Comparison of ENCODE assay signal across 8 cellular contexts in genomic region chr5:179805070-179805528, GRCh38. TPM values are rescaled to one million over a fixed set of nuclear protein-coding genes. Genes with fewer than 3 reads are reported as not detected.
DNase-seq lines count a peak whose midpoint lies in the region; ATAC-seq and TF ChIP-seq lines count a peak whose summit lies in the region.

No MANE protein-coding gene starts in this region.

- H3K9me3 Mint-ChIP-seq in dendritic cell treated with granulocyte-macrophage colony-stimulating factor and Interleukin-4, amounts not matched to agents 40 ng/mL and 50 ng/mL, for 4 days: no peaks in the 10 kb centered on the region

- H3K36me3 Mint-ChIP-seq in dendritic cell treated with granulocyte-macrophage colony-stimulating factor and Interleukin-4, amounts not matched to agents 40 ng/mL and 50 ng/mL, for 4 days (ENCODE audit: low read depth): peaks cover 34% of the 10 kb centered on the region

- H3K27ac Mint-ChIP-seq in dendritic cell treated with granulocyte-macrophage colony-stimulating factor and Interleukin-4, amounts not matched to agents 40 ng/mL and 50 ng/mL, for 4 days: peak overlapping the region; percentile 77

- H3K4me3 Mint-ChIP-seq in dendritic cell treated with granulocyte-macrophage colony-stimulating factor and Interleukin-4, amounts not matched to agents 40 ng/mL and 50 ng/mL, for 4 days: peak overlapping the region; percentile 86

- no peak for DNase-seq in AG09309 (ENCODE audit: low read depth)
- DNase-seq in LoVo (ENCODE audit: low spot score): peak; percentile 66
- peak; percentile 82 to 87 (median 84) for DNase-seq in mucosa of descending colon
- DNase-seq in stimulated activated CD8-positive, alpha-beta memory T cell treated with anti-CD3 and anti-CD28 coated beads, Interleukin-4, amount 100 ng/mL, for 48 hours: no peak
- DNase-seq in NCI-H128 (lab: John Stamatoyannopoulos, UW; ENCODE audit: unreplicated experiment): no peak

- ATAC-seq in mucosa of descending colon: peak; percentile 66
- ATAC-seq in GM21717 (IDR thresholded peaks at IDR 0.05; ENCODE audit: unreplicated experiment): no peak
- ATAC-seq in HG03039 (IDR thresholded peaks at IDR 0.05; ENCODE audit: unreplicated experiment): no peak

- intact Hi-C loops in dendritic cell treated with granulocyte-macrophage colony-stimulating factor and Interleukin-4, amounts not matched to agents 40 ng/mL and 50 ng/mL, for 4 days (cut with micrococcal nuclease): loop anchor here (5.0 kb wide), 1 partner anchor 267 kb away; the partner anchor contains the start of gene RNF130
- intact Hi-C loops in mucosa of descending colon (cut with DNase I, micrococcal nuclease): no loop called here

- H3K36me3 ChIP-seq in mucosa of descending colon (ENCODE audit: low read depth): no peaks in the 10 kb centered on the region

- H3K4me1 Mint-ChIP-seq in dendritic cell treated with granulocyte-macrophage colony-stimulating factor and Interleukin-4, amounts not matched to agents 40 ng/mL and 50 ng/mL, for 4 days (ENCODE audit: low read depth): peaks cover 50% of the 10 kb centered on the region

- peaks cover 51% of the 10 kb centered on the region for H3K4me1 ChIP-seq in mucosa of descending colon (ENCODE audit: low read depth)

- no peaks in the 10 kb centered on the region for H3K27me3 Mint-ChIP-seq in dendritic cell treated with granulocyte-macrophage colony-stimulating factor and Interleukin-4, amounts not matched to agents 40 ng/mL and 50 ng/mL, for 4 days

- TF ChIP-seq CTCF in AG09309 (IDR thresholded peaks at IDR 0.05; ENCODE audit: control insufficient read depth, insufficient read depth, low read depth, low read length, missing control alignments) (no peak), mucosa of descending colon (IDR thresholded peaks at IDR 0.05) (no peak)

- H3K9me3 ChIP-seq in mucosa of descending colon: no peaks in the 10 kb centered on the region

- peak overlapping the region; percentile 71 for H3K4me3 ChIP-seq in AG09309 (ENCODE audit: control insufficient read depth, low read depth, low read length)
- peak overlapping the region; percentile 87 for H3K4me3 ChIP-seq in mucosa of descending colon

RNA-seq across cellular contexts. Expression of gene MGAT4B, which starts 1.6 kb away (rescaled TPM):
- 100 to 1,000 TPM; 274 to 623 (median 476) TPM for total RNA-seq in mucosa of descending colon

RNA-seq across cellular contexts. Expression of gene LTC4S, which starts 11.3 kb away (rescaled TPM):
- total RNA-seq in mucosa of descending colon: 10 to 100 TPM in 1 of 3 donors, 1 to 10 TPM in 2; 3.0 to 10.4 (median 7.0) TPM

RNA-seq across cellular contexts. Expression of gene SQSTM1, which starts 15.6 kb away (rescaled TPM):
- 100 to 1,000 TPM; 302 to 348 (median 321) TPM for total RNA-seq in mucosa of descending colon

RNA-seq across cellular contexts. Expression of gene MRNIP, which starts 53.5 kb away (rescaled TPM):
- total RNA-seq in mucosa of descending colon: 10 to 100 TPM; 20.8 to 38.3 (median 27.5) TPM

Comparison
In these comparisons a context has a peak if more than half of its experiments do, and no peak if none do; other contexts are left out.
1. DNase-seq: peak in LoVo (single experiment) and mucosa of descending colon (3 of 3); none in AG09309 (single experiment), stimulated activated CD8-positive, alpha-beta memory T cell treated with anti-CD3 and anti-CD28 coated beads, Interleukin-4, amount 100 ng/mL, for 48 hours (single experiment) and NCI-H128 (single experiment).